ENCODE assay signal across 20 cellular contexts in genomic region chr2:28702415-28702859, GRCh38. TPM values are rescaled to one million over a fixed set of nuclear protein-coding genes. Genes with fewer than 3 reads are reported as not detected.
DNase-seq lines count a peak whose midpoint lies in the region; ATAC-seq, FAIRE-seq and TF ChIP-seq lines count a peak whose summit lies in the region.
"Had no signal": no experiment of that assay in that cellular context is flagged by ENCODE, and none has a peak within 500 bp of the region (broad histone marks: within the 10 kb centered on the region; RNA-seq: fewer than 3 reads in every experiment).

No MANE protein-coding gene starts in this region.

- WGBS in HepG2 (ENCODE audit: low lambda C conversion rate) = 13% methylated on average over 3 of the region's 3 CpGs

- peaks cover 5 to 31% (median 19%) of the 10 kb centered on the region in 9 donors for H3K9me3 Mint-ChIP-seq in naive thymus-derived CD8-positive, alpha-beta T cell

- H3K9ac ChIP-seq in HepG2 (ENCODE audit: insufficient read depth, low read depth, low read length) = no peak overlapping the region
- no peak overlapping the region for H3K9ac ChIP-seq in rectal smooth muscle tissue (ENCODE audit: low read length)

- H4K20me1 ChIP-seq in HepG2 (ENCODE audit: insufficient read depth, low read length) = no peaks in the 10 kb centered on the region

- no peak for TF ChIP-seq RAD21 in HepG2 (CRISPR knock-in tag; IDR thresholded peaks at IDR 0.05)

- no peaks in the 10 kb centered on the region for H3K27me3 Mint-ChIP-seq in naive thymus-derived CD8-positive, alpha-beta T cell
- H3K27me3 Mint-ChIP-seq: activated T-cell treated with anti-CD3 and anti-CD28 coated beads, Interleukin-2, amount 50 U/mL, for 24 hours; stimulated activated memory B cell treated with anti-CD40 and anti-IgM and Interleukin-4, amounts not matched to agents 10 μg/mL and 1 μg/mL and 100 μg/mL, for 72 hours had no signal

- H3K27ac Mint-ChIP-seq in naive thymus-derived CD8-positive, alpha-beta T cell = peak overlapping the region in 3 of 10 donors; percentile 26 to 73 (median 66)
- H3K27ac Mint-ChIP-seq: activated T-cell treated with anti-CD3 and anti-CD28 coated beads, Interleukin-2, amount 50 U/mL, for 24 hours; IgD-negative memory B cell; stimulated activated memory B cell treated with anti-CD40 and anti-IgM and Interleukin-4, amounts not matched to agents 10 μg/mL and 1 μg/mL and 100 μg/mL, for 72 hours had no signal

- peak; percentile 73 for FAIRE-seq in HepG2 (lab: Jason Lieb, UNC)

- H3K36me3 Mint-ChIP-seq in naive thymus-derived CD8-positive, alpha-beta T cell = peaks cover 0 to 18% (median 6%) of the 10 kb centered on the region in 3 donors
- H3K36me3 Mint-ChIP-seq: IgD-negative memory B cell; stimulated activated memory B cell treated with anti-CD40 and anti-IgM and Interleukin-4, amounts not matched to agents 10 μg/mL and 1 μg/mL and 100 μg/mL, for 72 hours had no signal

- H3K4me2 ChIP-seq in HepG2 (ENCODE audit: low read depth, low read length) = no peak overlapping the region; the same call in 1 of the 2 replicates
- H3K4me2 ChIP-seq: PC-9 had no signal

- H3K4me3 ChIP-seq in HepG2 (replicated peaks in 1 of 3; ENCODE audit: insufficient read depth in 1 of 3, low read depth in 2 of 3, low read length in 3 of 3) = 0 out of 6 replicates have a peak overlapping the region, but pooled peaks of 1 of the 3 experiments have one; percentile 2
- H3K4me3 ChIP-seq in rectal smooth muscle tissue (ENCODE audit: low read length) = no peak overlapping the region
- H3K4me3 ChIP-seq: PC-9, vagina had no signal

- H3K4me1 ChIP-seq in HepG2 (ENCODE audit: insufficient read depth, low read length) (peaks cover 15% of the 10 kb centered on the region), rectal smooth muscle tissue (ENCODE audit: control insufficient read depth, insufficient read depth, low read length) (no peaks in the 10 kb centered on the region)
- H3K4me1 ChIP-seq: vagina had no signal

- no peaks in the 10 kb centered on the region for H3K79me2 ChIP-seq in HepG2 (ENCODE audit: insufficient read depth, low read length)

- POLR2A ChIA-PET in HepG2 (lab: Yijun Ruan, JAX) = interaction anchor here (1.5 kb wide), 1 partner anchor 81 kb away, joined by 3 read pairs; no protein-coding TSS in a partner anchor
- POLR2A ChIA-PET in naive thymus-derived CD8-positive, alpha-beta T cell (lab: Charles Lee) = no interaction called here

- no peak for TF ChIP-seq CTCF in HepG2 (CRISPR knock-in tag; IDR thresholded peaks at IDR 0.05)

- DNase-seq in G401 (ENCODE audit: low spot score) (peak; percentile 34), HepG2 (ENCODE audit: low spot score) (peak; percentile 58), SIG-M5 (lab: John Stamatoyannopoulos, UW) (no peak)
- no peak for DNase-seq in activated CD8-positive, alpha-beta memory T cell treated with anti-CD3 and anti-CD28 coated beads, Interleukin-2, amount 50 U/mL, for 4 hours
- DNase-seq in naive thymus-derived CD8-positive, alpha-beta T cell = no peak
- DNase-seq: activated CD4-positive, alpha-beta T cell treated with anti-CD3 and anti-CD28 coated beads, Interleukin-2, amount 50 U/mL, for 4 hours; activated T-cell treated with anti-CD3 and anti-CD28 coated beads, Interleukin-2, amount 50 U/mL, for 24 hours; COR-L47; kidney glomerular epithelial cell; NCI-H1048; NCI-H2107; NCI-H774; PC-9 had no signal

- H3K4me1 Mint-ChIP-seq in naive thymus-derived CD8-positive, alpha-beta T cell = peaks cover 0 to 4% (median 2%) of the 10 kb centered on the region in 4 donors
- H3K4me1 Mint-ChIP-seq: IgD-negative memory B cell; stimulated activated memory B cell treated with anti-CD40 and anti-IgM and Interleukin-4, amounts not matched to agents 10 μg/mL and 1 μg/mL and 100 μg/mL, for 72 hours had no signal

- ATAC-seq in esophagus mucosa (peak; percentile 77), HepG2 (peak; percentile 90), GM18502 (IDR thresholded peaks at IDR 0.05; ENCODE audit: poor library complexity, unreplicated experiment) (no peak)
- no peak for ATAC-seq in naive thymus-derived CD8-positive, alpha-beta T cell
- ATAC-seq: stimulated activated memory B cell treated with anti-CD40 and anti-IgM and Interleukin-4, amounts not matched to agents 10 μg/mL and 1 μg/mL and 100 μg/mL, for 72 hours had no signal

- H3K27ac ChIP-seq in HepG2 (ENCODE audit: extremely low read length, insufficient read depth, low read length) (no peak overlapping the region), rectal smooth muscle tissue (ENCODE audit: low read depth, low read length) (peak overlapping the region; percentile 52)
- H3K27ac ChIP-seq: PC-9, vagina had no signal

- in situ Hi-C loops in G401 (cut with HindIII; ENCODE audit: low sequenced_read_pairs) = no loop called here
- in situ Hi-C loops in HepG2 (cut with HindIII; ENCODE audit: extremely low pct_ligation_motif_present, low pct_unique_long_range_greater_than_20kb) = no loop called here

- H3K9me3 ChIP-seq in HepG2 (ENCODE audit: low read length) = no peaks in the 10 kb centered on the region
- H3K9me3 ChIP-seq: vagina had no signal

- no TSS peak for BruUV-seq in HepG2 (replicated peaks; lab: Mats Ljungman, UMichigan)

- H3K27me3 ChIP-seq in HepG2 (ENCODE audit: control insufficient read depth in 1 of 2, insufficient read depth in 2 of 2, low read length in 2 of 2) = no peaks in the 10 kb centered on the region; a peak in 1 of 5 replicates
- no peaks in the 10 kb centered on the region for H3K27me3 ChIP-seq in rectal smooth muscle tissue (ENCODE audit: control insufficient read depth, insufficient read depth, low read length)
- H3K27me3 ChIP-seq: vagina had no signal

- TF ChIP-seq POLR2A in HepG2 (IDR thresholded peaks at IDR 0.05; ENCODE audit: insufficient read depth in 1 of 2, low read depth in 2 of 2, low read length in 2 of 2) = no peak

- H3K36me3 ChIP-seq in HepG2 (replicated peaks in 1 of 2; ENCODE audit: control insufficient read depth in 1 of 2, insufficient read depth in 2 of 2, low read length in 2 of 2) = no peaks in the 10 kb centered on the region
- no peaks in the 10 kb centered on the region for H3K36me3 ChIP-seq in rectal smooth muscle tissue (ENCODE audit: control insufficient read depth, insufficient read depth, low read length)
- H3K36me3 ChIP-seq: vagina had no signal

- CTCF ChIA-PET in HepG2 (lab: Yijun Ruan, JAX; ENCODE audit: low intra/inter-chr PET ratio, low total read pairs) = no interaction called here

- no peak overlapping the region for H3K4me3 Mint-ChIP-seq in naive thymus-derived CD8-positive, alpha-beta T cell
- H3K4me3 Mint-ChIP-seq: activated T-cell treated with anti-CD3 and anti-CD28 coated beads, Interleukin-2, amount 50 U/mL, for 24 hours; nephron; stimulated activated memory B cell treated with anti-CD40 and anti-IgM and Interleukin-4, amounts not matched to agents 10 μg/mL and 1 μg/mL and 100 μg/mL, for 72 hours had no signal

- intact Hi-C loops in HepG2 (cut with micrococcal nuclease; ENCODE audit: unreplicated experiment) = no loop called here

- no peak for TF ChIP-seq EP300 in HepG2 (IDR thresholded peaks at IDR 0.05; ENCODE audit: low read depth in 2 of 2, low read length in 2 of 2)
- no peak for TF ChIP-seq EP300 in HepG2 (CRISPR knock-in tag; IDR thresholded peaks at IDR 0.05; ENCODE audit: borderline replicate concordance)

- no peak overlapping the region for H2AFZ ChIP-seq in HepG2 (ENCODE audit: low read length)
- H2AFZ ChIP-seq: PC-9 had no signal

TF ChIP-seq in HepG2, 621 proteins besides CTCF, POLR2A, EP300 and RAD21 (continues in another document):
- peak; percentile 90 for TF ChIP-seq NR2F6 (IDR thresholded peaks at IDR 0.05)
- peak; percentile 96 for TF ChIP-seq NR2F6 (CRISPR knock-in tag; IDR thresholded peaks at IDR 0.05)
- peak; percentile 71 for TF ChIP-seq TEAD3 (CRISPR knock-in tag; optimal IDR thresholded peaks at IDR 0.05; ENCODE audit: borderline replicate concordance)
- no peak for TF ChIP-seq PTBP1 (IDR thresholded peaks at IDR 0.05; ENCODE audit: low read depth, low read length, poor library complexity, severe bottlenecking)
- TF ChIP-seq THYN1 (CRISPR knock-in tag; IDR thresholded peaks at IDR 0.05; ENCODE audit: borderline replicate concordance, low read depth) = no peak
- peak; percentile 54; the same call in 1 of the 2 replicates for TF ChIP-seq TGIF2 (CRISPR knock-in tag; IDR thresholded peaks at IDR 0.05)

RNA-seq across cellular contexts. Expression of gene PPP1CB, which starts 49.2 kb away (rescaled TPM):
- 103 and 141 TPM in 2 replicates for total RNA-seq in G401 (2014; rRNA removed; shearing (Covaris generic))
- 327 TPM for total RNA-seq in esophagus mucosa
- total RNA-seq in HepG2 (2016; rRNA removed; fragmentation: Illumina TruSeq; extraction: Trizol) = 109 and 209 TPM in 2 replicates
- 28.8 and 29.0 TPM in 2 replicates for total RNA-seq in HepG2 (2016; cell fraction: cytosol; rRNA removed; fragmentation: Illumina TruSeq; extraction: Trizol; ENCODE audit: low read depth)
- 121 and 212 TPM in 2 replicates for total RNA-seq in HepG2 (2016; cell fraction: insoluble cytoplasmic fraction; rRNA removed; fragmentation: Illumina TruSeq; extraction: Trizol)
- 59.6 and 72.2 TPM in 2 replicates for total RNA-seq in HepG2 (2016; cell fraction: membrane; rRNA removed; fragmentation: Illumina TruSeq; extraction: Trizol)
- 57.8 and 68.3 TPM in 2 replicates for total RNA-seq in HepG2 (2016; cell fraction: nucleus; rRNA removed; fragmentation: Illumina TruSeq; extraction: Trizol)
- polyA plus RNA-seq in HepG2 (2011; rRNA removed) = 33.8 and 46.9 TPM in 2 replicates
- polyA plus RNA-seq in HepG2 (2011; cell fraction: cytosol; rRNA removed) = 16.7 and 32.3 TPM in 2 replicates
- polyA plus RNA-seq in HepG2 (2011; cell fraction: nucleus; rRNA removed) = 10.9 and 14.0 TPM in 2 replicates
- polyA plus RNA-seq in HepG2 (2012) = 59.6 and 76.3 TPM in 2 replicates
- 16.4 and 17.8 TPM in 2 replicates for polyA plus RNA-seq in HepG2 (2016; cell fraction: cytosol; fragmentation: Illumina TruSeq; extraction: Trizol; ENCODE audit: low read depth)
- 155 and 164 TPM in 2 replicates for polyA plus RNA-seq in HepG2 (2016; cell fraction: insoluble cytoplasmic fraction; fragmentation: Illumina TruSeq; extraction: Trizol; ENCODE audit: low read depth)
- polyA plus RNA-seq in HepG2 (2016; cell fraction: membrane; fragmentation: Illumina TruSeq; extraction: Trizol; ENCODE audit: low read depth) = 52.5 and 53.7 TPM in 2 replicates
- 64.6 and 65.7 TPM in 2 replicates for polyA plus RNA-seq in HepG2 (2016; cell fraction: nucleus; fragmentation: Illumina TruSeq; extraction: Trizol; ENCODE audit: insufficient read depth, low read depth)
- polyA minus RNA-seq in HepG2 (2011; rRNA and poly(A)+ RNA removed; ENCODE audit: low replicate concordance) = 97.2 and 138 TPM in 2 replicates
- 91.3 and 96.5 TPM in 2 replicates for polyA minus RNA-seq in HepG2 (2011; cell fraction: cytosol; rRNA and poly(A)+ RNA removed)
- polyA minus RNA-seq in HepG2 (2011; cell fraction: nucleus; rRNA and poly(A)+ RNA removed) = 80.1 and 83.7 TPM in 2 replicates
- total RNA-seq in naive thymus-derived CD8-positive, alpha-beta T cell = 100 to 1,000 TPM; 165 to 166 TPM
- 10 to 100 TPM; 63.1 to 85.7 (median 82.1) TPM for polyA plus RNA-seq in naive thymus-derived CD8-positive, alpha-beta T cell

Comparison
In these comparisons a context has a peak if more than half of its experiments do, and no peak if none do; other contexts are left out.
1. DNase-seq: peak in G401 (single experiment) and HepG2 (single experiment); none in activated CD8-positive, alpha-beta memory T cell treated with anti-CD3 and anti-CD28 coated beads, Interleukin-2, amount 50 U/mL, for 4 hours (single experiment), SIG-M5 (single experiment) and naive thymus-derived CD8-positive, alpha-beta T cell (0 of 10).
2. ATAC-seq: peak in esophagus mucosa (single experiment) and HepG2 (single experiment); none in GM18502 (single experiment) and naive thymus-derived CD8-positive, alpha-beta T cell (0 of 2).